28 cellular contexts compared by ENCODE assay signal in genomic region chr13:25898991-25899390, GRCh38.
"Had no signal": no experiment of that assay in that cellular context is flagged by ENCODE, and none has a peak within 500 bp of the region (broad histone marks: within the 10 kb centered on the region; RNA-seq: fewer than 3 reads in every experiment).

No MANE protein-coding gene starts in this region.

- H3K4me3 ChIP-seq: coronary artery, dorsolateral prefrontal cortex, heart left ventricle, pancreas, psoas muscle, right atrium auricular region, smooth muscle cell, uterus had no signal

- ATAC-seq: activated CD4-positive, alpha-beta T cell treated with anti-CD3 and anti-CD28 coated beads for 36 hours; esophagus mucosa; foreskin keratinocyte; heart left ventricle; pancreas; psoas muscle; stimulated activated memory B cell treated with anti-CD40 and anti-IgM and Interleukin-4, amounts not matched to agents 10 μg/mL and 1 μg/mL and 100 μg/mL, for 72 hours; stimulated activated naive CD8-positive, alpha-beta T cell treated with anti-CD3 and anti-CD28 coated beads, Interleukin-15, amount 100 ng/mL, for 72 hours had no signal

- H3K27me3 Mint-ChIP-seq: stimulated activated naive CD8-positive, alpha-beta T cell treated with anti-CD3 and anti-CD28 coated beads, Interleukin-15, amount 100 ng/mL, for 72 hours; type B pancreatic cell had no signal

- DNase-seq: activated CD4-positive, alpha-beta T cell treated with anti-CD3 and anti-CD28 coated beads for 36 hours; activated CD4-positive, CD25-positive, alpha-beta regulatory T cell; activated CD8-positive, alpha-beta memory T cell treated with anti-CD3 and anti-CD28 coated beads for 24 hours; activated gamma-delta T cell; activated naive CD4-positive, alpha-beta T cell treated with anti-CD3 and anti-CD28 coated beads, Interleukin-2, amount 10 ng/mL, durations not matched to agents 7 days and 5 days; anterior cingulate cortex; effector memory CD4-positive, alpha-beta T cell; foreskin keratinocyte; heart left ventricle; hypothalamus; naive B cell; nucleus accumbens; pancreas; psoas muscle; stimulated activated CD4-positive, alpha-beta T cell treated with anti-CD3 and anti-CD28 coated beads, Interleukin-1b, Interleukin-23, amount 100 ng/mL, for 48 hours; stimulated activated CD4-positive, alpha-beta T cell treated with anti-CD3 and anti-CD28 coated beads, Interleukin-4, amount 100 ng/mL, for 4 hours; stimulated activated CD8-positive, alpha-beta memory T cell treated with anti-CD3 and anti-CD28 coated beads, Interleukin-4, amount 100 ng/mL, for 48 hours; stimulated activated naive CD8-positive, alpha-beta T cell treated with anti-CD3 and anti-CD28 coated beads, Interleukin-15, amount 100 ng/mL, for 72 hours; uterus had no signal

- H3K27me3 ChIP-seq: dorsolateral prefrontal cortex, foreskin keratinocyte, pancreas, right atrium auricular region, uterus had no signal

- H3K36me3 Mint-ChIP-seq: stimulated activated memory B cell treated with anti-CD40 and anti-IgM and Interleukin-4, amounts not matched to agents 10 μg/mL and 1 μg/mL and 100 μg/mL, for 72 hours had no signal

- H3K4me1 Mint-ChIP-seq: stimulated activated memory B cell treated with anti-CD40 and anti-IgM and Interleukin-4, amounts not matched to agents 10 μg/mL and 1 μg/mL and 100 μg/mL, for 72 hours had no signal

- H3K36me3 ChIP-seq: heart left ventricle, pancreas, right atrium auricular region, uterus had no signal

- H3K9me3 ChIP-seq: heart left ventricle, pancreas, psoas muscle, right atrium auricular region, uterus had no signal

- H3K27ac Mint-ChIP-seq: activated CD4-positive, alpha-beta T cell treated with anti-CD3 and anti-CD28 coated beads for 36 hours; stimulated activated memory B cell treated with anti-CD40 and anti-IgM and Interleukin-4, amounts not matched to agents 10 μg/mL and 1 μg/mL and 100 μg/mL, for 72 hours; type B pancreatic cell had no signal

- H3K4me2 ChIP-seq: smooth muscle cell had no signal

- H3K4me3 Mint-ChIP-seq: activated CD4-positive, alpha-beta T cell treated with anti-CD3 and anti-CD28 coated beads for 36 hours; activated naive CD4-positive, alpha-beta T cell treated with anti-CD3 and anti-CD28 coated beads, Interleukin-2, amount 10 ng/mL, durations not matched to agents 7 days and 5 days; mesothelial cell of epicardium; naive B cell; neural crest cell; stimulated activated memory B cell treated with anti-CD40 and anti-IgM and Interleukin-4, amounts not matched to agents 10 μg/mL and 1 μg/mL and 100 μg/mL, for 72 hours; type B pancreatic cell had no signal

- H3K4me1 ChIP-seq: pancreas, psoas muscle, right atrium auricular region, uterus had no signal

- H3K27ac ChIP-seq: coronary artery, dorsolateral prefrontal cortex, foreskin keratinocyte, heart left ventricle, pancreas, psoas muscle, right atrium auricular region, uterus had no signal
